ENCODE assay signal across 17 cellular contexts in genomic region chr5:65699338-65699737, GRCh38. TPM values are rescaled to one million over a fixed set of nuclear protein-coding genes. Genes with fewer than 3 reads are reported as not detected.
DNase-seq lines count a peak whose midpoint lies in the region; ATAC-seq and TF ChIP-seq lines count a peak whose summit lies in the region.
"Had no signal": no experiment of that assay in that cellular context is flagged by ENCODE, and none has a peak within 500 bp of the region (broad histone marks: within the 10 kb centered on the region; RNA-seq: fewer than 3 reads in every experiment).

No MANE protein-coding gene starts in this region.

- WGBS in mammary epithelial cell (ENCODE audit: low coverage, missing lambda C conversion rate): 92% methylated on average over 4 of the region's 4 CpGs

- no peaks in the 10 kb centered on the region for H3K9me3 Mint-ChIP-seq in naive B cell
- H3K9me3 Mint-ChIP-seq: CD4-positive, alpha-beta T cell; GM23338 had no signal

- ATAC-seq in GM18511 (IDR thresholded peaks at IDR 0.05; ENCODE audit: unreplicated experiment): peak; percentile 63
- ATAC-seq in HG02610 (IDR thresholded peaks at IDR 0.05; ENCODE audit: unreplicated experiment): peak; percentile 41
- peak; percentile 74 for ATAC-seq in HG03342 (IDR thresholded peaks at IDR 0.05; ENCODE audit: unreplicated experiment)
- peak in 1 of 2 donors; percentile 27 for ATAC-seq in naive B cell (ENCODE audit: low read depth in 2 of 2)
- ATAC-seq: GM23338 had no signal

- intact Hi-C loops in mammary epithelial cell (cut with micrococcal nuclease): no loop called here

- no peak overlapping the region for H2AFZ ChIP-seq in mammary epithelial cell (ENCODE audit: low read depth, low read length)
- H2AFZ ChIP-seq: GM23338 had no signal

- H3K36me3 Mint-ChIP-seq in naive B cell: peaks cover 8 to 15% of the 10 kb centered on the region in 2 donors

- no peaks in the 10 kb centered on the region for H3K36me3 ChIP-seq in mammary epithelial cell (ENCODE audit: insufficient read depth, low read length)

- H3K27me3 ChIP-seq in mammary epithelial cell (ENCODE audit: insufficient read depth, low read length): no peaks in the 10 kb centered on the region

- no peaks in the 10 kb centered on the region for H3K9me3 ChIP-seq in mammary epithelial cell (replicated peaks; ENCODE audit: insufficient read depth, low read length)

- no peak for TF ChIP-seq CTCF in mammary epithelial cell (conservative IDR thresholded peaks at IDR 0.05 in 1 of 2, IDR thresholded peaks at IDR 0.05 in 1 of 2; ENCODE audit: extremely low read depth in 1 of 2, insufficient read depth in 1 of 2, low read depth in 1 of 2, low read length in 2 of 2)

- H3K27me3 Mint-ChIP-seq in naive B cell: no peaks in the 10 kb centered on the region
- H3K27me3 Mint-ChIP-seq: B cell; CD4-positive, alpha-beta T cell had no signal

- no peak overlapping the region for H3K27ac ChIP-seq in mammary epithelial cell (ENCODE audit: insufficient read depth, low read depth, low read length)

- H3K27ac Mint-ChIP-seq in naive B cell: peak overlapping the region in 1 of 6 donors; percentile 20
- H3K27ac Mint-ChIP-seq: B cell; CD4-positive, alpha-beta T cell; GM23338 had no signal

- peak overlapping the region in 4 of 8 donors; percentile 16 to 63 (median 40) for H3K4me3 Mint-ChIP-seq in naive B cell
- H3K4me3 Mint-ChIP-seq: B cell; CD4-positive, alpha-beta T cell; GM23338 had no signal

- no peaks in the 10 kb centered on the region for H3K79me2 ChIP-seq in mammary epithelial cell (ENCODE audit: insufficient read depth, low read length)

- no peak overlapping the region for H3K4me3 ChIP-seq in mammary epithelial cell (replicated peaks in 1 of 3; ENCODE audit: insufficient read depth in 1 of 3, low read depth in 2 of 3, low read length in 3 of 3)
- H3K4me3 ChIP-seq: GM23338 had no signal

- no TSS peak for BruUV-seq in mammary epithelial cell (replicated peaks; lab: Mats Ljungman, UMichigan)

- in situ Hi-C loops in mammary epithelial cell (cut with MboI; ENCODE audit: low sequenced_read_pairs in 2 of 2): no loop called here

- dilution Hi-C loops in mammary epithelial cell (cut with HindIII; ENCODE audit: low sequenced_read_pairs): no loop called here

- peaks cover 0 to 20% (median 9%) of the 10 kb centered on the region in 3 donors for H3K4me1 Mint-ChIP-seq in naive B cell
- H3K4me1 Mint-ChIP-seq: GM23338 had no signal

- no peaks in the 10 kb centered on the region for H4K20me1 ChIP-seq in mammary epithelial cell (ENCODE audit: insufficient read depth, low read length)

- CTCF ChIA-PET in mammary epithelial cell (lab: Charles Lee; ENCODE audit: low non-redundant PET): no interaction called here

- H3K4me2 ChIP-seq in mammary epithelial cell (ENCODE audit: insufficient read depth, low read depth, low read length): no peak overlapping the region
- H3K4me2 ChIP-seq: GM23338 had no signal

- DNase-seq in naive B cell (peak; percentile 6), putamen (ENCODE audit: low spot score) (no peak), mammary epithelial cell (no peak), NCI-H2029 treated with DMSO at 0.1 percent for 48 hours (lab: John Stamatoyannopoulos, UW) (no peak), ureter (ENCODE audit: low spot score) (no peak)
- DNase-seq: CD4-positive, alpha-beta T cell; DND-41; Karpas-422; MM.1S; NCI-H187 treated with DMSO at 0.1 percent for 48 hours; NCI-H510A treated with DMSO at 0.1 percent for 48 hours; SHP77 treated with DMSO at 0.1 percent for 48 hours had no signal

- no peak overlapping the region for H3K9ac ChIP-seq in mammary epithelial cell (ENCODE audit: insufficient read depth, low read length)

- H3K4me1 ChIP-seq in mammary epithelial cell (ENCODE audit: insufficient read depth, low read length): no peaks in the 10 kb centered on the region

RNA-seq across cellular contexts. Expression of gene SGTB, which starts 22.6 kb away (rescaled TPM):
- polyA plus RNA-seq in naive B cell (ENCODE audit: low read depth in 6 of 6) (1 to 10 TPM; 1.9 to 4.3 (median 3.2) TPM), mammary epithelial cell (5.1 TPM)
- total RNA-seq in mammary epithelial cell (10 to 100 TPM; 15.2 to 20.9 TPM), ureter (4.6 TPM)
- polyA minus RNA-seq in mammary epithelial cell: 13.4 TPM

RNA-seq across cellular contexts. Expression of gene NLN, which starts 22.7 kb away (rescaled TPM):
- 1 to 10 TPM; 1.9 to 7.3 (median 4.1) TPM for polyA plus RNA-seq in naive B cell (ENCODE audit: low read depth in 6 of 6)
- 10 to 100 TPM; 25.5 to 37.0 TPM for total RNA-seq in mammary epithelial cell
- 23.5 TPM for polyA plus RNA-seq in mammary epithelial cell
- polyA minus RNA-seq in mammary epithelial cell: 37.0 TPM
- 23.8 TPM for total RNA-seq in ureter
